Comparison of ENCODE assay signal across 1 cellular context in the genomic region with DNA sequence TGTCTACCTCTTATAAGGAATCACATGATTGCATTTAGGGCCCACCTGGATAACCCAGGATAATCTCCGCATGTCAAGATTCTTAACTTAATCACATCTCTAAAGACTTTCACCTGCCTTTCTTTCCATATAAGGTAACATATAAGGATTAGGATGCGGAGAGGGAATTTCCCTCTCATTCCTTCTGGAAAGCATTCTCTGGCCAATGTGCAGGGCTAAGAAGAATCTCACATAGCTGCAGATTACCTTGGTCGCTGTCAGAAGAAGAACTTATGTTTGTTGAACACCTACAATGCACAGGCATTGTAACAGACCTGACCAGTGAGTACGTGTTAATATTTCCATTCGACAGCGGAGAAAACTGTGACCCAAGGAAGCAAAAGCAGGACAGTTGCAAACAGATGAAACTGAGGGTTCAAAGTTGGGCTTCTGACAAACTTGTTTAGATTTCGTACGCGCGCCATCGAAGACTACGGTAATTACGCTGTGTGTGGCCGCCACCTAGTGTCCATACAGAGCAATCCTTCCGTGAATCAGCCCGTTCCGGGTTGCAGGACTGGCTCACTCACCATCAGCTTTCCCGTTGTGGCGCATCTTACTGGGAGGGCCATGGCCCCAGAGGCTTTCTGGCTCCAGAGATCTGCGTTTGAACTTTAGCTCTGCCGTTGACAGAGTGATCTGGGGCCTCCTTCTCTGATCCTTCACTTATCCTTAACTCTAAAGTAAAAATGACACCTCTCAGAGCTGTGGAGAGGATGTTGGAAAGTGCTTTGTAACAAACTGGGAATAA.
TF ChIP-seq lines count a peak whose summit lies in the region.

No MANE protein-coding gene starts in this region.

TF ChIP-seq in SK-N-SH, 30 proteins besides CTCF, POLR2A, EP300 and RAD21 (continued from another document):
- TF ChIP-seq, protein P1, sequence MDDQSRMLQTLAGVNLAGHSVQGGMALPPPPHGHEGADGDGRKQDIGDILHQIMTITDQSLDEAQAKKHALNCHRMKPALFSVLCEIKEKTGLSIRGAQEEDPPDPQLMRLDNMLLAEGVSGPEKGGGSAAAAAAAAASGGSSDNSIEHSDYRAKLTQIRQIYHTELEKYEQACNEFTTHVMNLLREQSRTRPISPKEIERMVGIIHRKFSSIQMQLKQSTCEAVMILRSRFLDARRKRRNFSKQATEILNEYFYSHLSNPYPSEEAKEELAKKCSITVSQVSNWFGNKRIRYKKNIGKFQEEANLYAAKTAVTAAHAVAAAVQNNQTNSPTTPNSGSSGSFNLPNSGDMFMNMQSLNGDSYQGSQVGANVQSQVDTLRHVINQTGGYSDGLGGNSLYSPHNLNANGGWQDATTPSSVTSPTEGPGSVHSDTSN (IDR thresholded peaks at IDR 0.05) = no peak
- TF ChIP-seq SMC3 (IDR thresholded peaks at IDR 0.05; ENCODE audit: low read depth, low read length) = peak; percentile 64
- no peak for TF ChIP-seq GATA2 (CRISPR knock-in tag; IDR thresholded peaks at IDR 0.05)
- TF ChIP-seq, protein P2, sequence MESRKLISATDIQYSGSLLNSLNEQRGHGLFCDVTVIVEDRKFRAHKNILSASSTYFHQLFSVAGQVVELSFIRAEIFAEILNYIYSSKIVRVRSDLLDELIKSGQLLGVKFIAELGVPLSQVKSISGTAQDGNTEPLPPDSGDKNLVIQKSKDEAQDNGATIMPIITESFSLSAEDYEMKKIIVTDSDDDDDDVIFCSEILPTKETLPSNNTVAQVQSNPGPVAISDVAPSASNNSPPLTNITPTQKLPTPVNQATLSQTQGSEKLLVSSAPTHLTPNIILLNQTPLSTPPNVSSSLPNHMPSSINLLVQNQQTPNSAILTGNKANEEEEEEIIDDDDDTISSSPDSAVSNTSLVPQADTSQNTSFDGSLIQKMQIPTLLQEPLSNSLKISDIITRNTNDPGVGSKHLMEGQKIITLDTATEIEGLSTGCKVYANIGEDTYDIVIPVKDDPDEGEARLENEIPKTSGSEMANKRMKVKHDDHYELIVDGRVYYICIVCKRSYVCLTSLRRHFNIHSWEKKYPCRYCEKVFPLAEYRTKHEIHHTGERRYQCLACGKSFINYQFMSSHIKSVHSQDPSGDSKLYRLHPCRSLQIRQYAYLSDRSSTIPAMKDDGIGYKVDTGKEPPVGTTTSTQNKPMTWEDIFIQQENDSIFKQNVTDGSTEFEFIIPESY (IDR thresholded peaks at IDR 0.05; ENCODE audit: borderline replicate concordance, low read depth) = no peak
- no peak for TF ChIP-seq RFX5 (IDR thresholded peaks at IDR 0.05; ENCODE audit: low read length)
- TF ChIP-seq CHD2 (IDR thresholded peaks at IDR 0.05; ENCODE audit: low read length, partially characterized antibody) = no peak
- TF ChIP-seq TEAD4 (IDR thresholded peaks at IDR 0.05; ENCODE audit: borderline replicate concordance, insufficient read depth) = no peak
- no peak for TF ChIP-seq FOSL2 (IDR thresholded peaks at IDR 0.05; ENCODE audit: borderline replicate concordance, low read depth)
- TF ChIP-seq, protein P3, sequence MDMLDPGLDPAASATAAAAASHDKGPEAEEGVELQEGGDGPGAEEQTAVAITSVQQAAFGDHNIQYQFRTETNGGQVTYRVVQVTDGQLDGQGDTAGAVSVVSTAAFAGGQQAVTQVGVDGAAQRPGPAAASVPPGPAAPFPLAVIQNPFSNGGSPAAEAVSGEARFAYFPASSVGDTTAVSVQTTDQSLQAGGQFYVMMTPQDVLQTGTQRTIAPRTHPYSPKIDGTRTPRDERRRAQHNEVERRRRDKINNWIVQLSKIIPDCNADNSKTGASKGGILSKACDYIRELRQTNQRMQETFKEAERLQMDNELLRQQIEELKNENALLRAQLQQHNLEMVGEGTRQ (IDR thresholded peaks at IDR 0.05; ENCODE audit: borderline replicate concordance, low read depth, low read length) = no peak
- TF ChIP-seq ELF1 (IDR thresholded peaks at IDR 0.05) = peak; percentile 57; the same call in 1 of the 2 replicates
- no peak for TF ChIP-seq TAF1 (IDR thresholded peaks at IDR 0.05; ENCODE audit: borderline replicate concordance, low read depth, low read length)
- no peak for TF ChIP-seq EZH2phosphoT487 (IDR thresholded peaks at IDR 0.05; ENCODE audit: borderline replicate concordance, low read depth)
- no peak for TF ChIP-seq TCF12 (IDR thresholded peaks at IDR 0.05)
- TF ChIP-seq MXI1 (IDR thresholded peaks at IDR 0.05; ENCODE audit: low read depth, low read length) = no peak
TF ChIP-seq in SK-N-SH: peak in this region for 2.
